ENCODE assay signal across 16 cellular contexts in genomic region chr2:158202151-158202778, GRCh38.
DNase-seq lines count a peak whose midpoint lies in the region; ATAC-seq and TF ChIP-seq lines count a peak whose summit lies in the region.
"Had no signal": no experiment of that assay in that cellular context is flagged by ENCODE, and none has a peak within 500 bp of the region (broad histone marks: within the 10 kb centered on the region; RNA-seq: fewer than 3 reads in every experiment).

No MANE protein-coding gene starts in this region.

- DNase-seq in NCI-H1092 treated with DMSO at 0.1 percent for 48 hours (lab: John Stamatoyannopoulos, UW) (peak; percentile 42), NCI-H1092 (lab: John Stamatoyannopoulos, UW) (no peak), NCI-H446 treated with DMSO at 0.1 percent for 48 hours (lab: John Stamatoyannopoulos, UW) (peak; percentile 33), chondrocyte (ENCODE audit: low spot score) (no peak), osteocyte (ENCODE audit: extremely low spot score, unreplicated experiment) (no peak), ureter (ENCODE audit: low spot score) (no peak), progenitor cell of endocrine pancreas (ENCODE audit: low spot score, unreplicated experiment) (no peak)
- DNase-seq: activated CD4-positive, alpha-beta memory T cell treated with anti-CD3 and anti-CD28 coated beads, Interleukin-2, amount 10 ng/mL, durations not matched to agents 7 days and 5 days; activated effector memory CD4-positive, alpha-beta T cell treated with anti-CD3 and anti-CD28 coated beads, Interleukin-2, amount 50 U/mL, for 16 hours; OCI-M1; stimulated activated CD4-positive, alpha-beta T cell treated with anti-CD3 and anti-CD28 coated beads, Interleukin-1b, Interleukin-23, amount 100 ng/mL, for 48 hours; upper lobe of left lung had no signal

- H3K27ac Mint-ChIP-seq in chondrocyte (ENCODE audit: unreplicated experiment): peak overlapping the region; percentile 81
- peak overlapping the region; percentile 89 for H3K27ac Mint-ChIP-seq in osteocyte (ENCODE audit: unreplicated experiment)
- no peak overlapping the region for H3K27ac Mint-ChIP-seq in progenitor cell of endocrine pancreas
- H3K27ac Mint-ChIP-seq: activated CD4-positive, alpha-beta memory T cell treated with anti-CD3 and anti-CD28 coated beads, Interleukin-2, amount 10 ng/mL, durations not matched to agents 7 days and 5 days; GM23338; T-helper 2 cell treated with Interferon-gamma antibody and Interleukin-4, amounts not matched to agents 5 μg/mL and 100 μg/mL, for 36 hours had no signal

- H3K4me1 Mint-ChIP-seq in chondrocyte (ENCODE audit: low read depth) (peaks cover 54% of the 10 kb centered on the region), osteocyte (ENCODE audit: unreplicated experiment) (peaks cover 66% of the 10 kb centered on the region), progenitor cell of endocrine pancreas (ENCODE audit: low read depth) (peaks cover 3% of the 10 kb centered on the region)
- H3K4me1 Mint-ChIP-seq: activated CD4-positive, alpha-beta memory T cell treated with anti-CD3 and anti-CD28 coated beads, Interleukin-2, amount 10 ng/mL, durations not matched to agents 7 days and 5 days had no signal

- TF ChIP-seq CTCF in chondrocyte (IDR thresholded peaks at IDR 0.05) (no peak), osteocyte (IDR thresholded peaks at IDR 0.05) (no peak), progenitor cell of endocrine pancreas (IDR thresholded peaks at IDR 0.05; ENCODE audit: unreplicated experiment) (no peak)

- no peak for ATAC-seq in GM19397 (IDR thresholded peaks at IDR 0.05; ENCODE audit: unreplicated experiment)
- ATAC-seq: GM12878, GM23338 had no signal

- H3K9me3 Mint-ChIP-seq in chondrocyte (ENCODE audit: low read depth) (no peaks in the 10 kb centered on the region), osteocyte (ENCODE audit: unreplicated experiment) (no peaks in the 10 kb centered on the region), progenitor cell of endocrine pancreas (ENCODE audit: low read depth) (no peaks in the 10 kb centered on the region)
- H3K9me3 Mint-ChIP-seq: activated CD4-positive, alpha-beta memory T cell treated with anti-CD3 and anti-CD28 coated beads, Interleukin-2, amount 10 ng/mL, durations not matched to agents 7 days and 5 days; GM23338; T-helper 2 cell treated with Interferon-gamma antibody and Interleukin-4, amounts not matched to agents 5 μg/mL and 100 μg/mL, for 36 hours had no signal

- H3K4me3 Mint-ChIP-seq in chondrocyte (ENCODE audit: unreplicated experiment) (no peak overlapping the region), osteocyte (ENCODE audit: unreplicated experiment) (peak overlapping the region; percentile 7), progenitor cell of endocrine pancreas (ENCODE audit: low read depth) (no peak overlapping the region)
- H3K4me3 Mint-ChIP-seq: activated CD4-positive, alpha-beta memory T cell treated with anti-CD3 and anti-CD28 coated beads, Interleukin-2, amount 10 ng/mL, durations not matched to agents 7 days and 5 days; GM23338; T-helper 2 cell treated with Interferon-gamma antibody and Interleukin-4, amounts not matched to agents 5 μg/mL and 100 μg/mL, for 36 hours had no signal

- H3K36me3 Mint-ChIP-seq in chondrocyte (ENCODE audit: low read depth) (no peaks in the 10 kb centered on the region), osteocyte (ENCODE audit: unreplicated experiment) (peaks cover 2% of the 10 kb centered on the region), progenitor cell of endocrine pancreas (ENCODE audit: insufficient read depth) (no peaks in the 10 kb centered on the region)

- no peaks in the 10 kb centered on the region for H3K27me3 Mint-ChIP-seq in chondrocyte (ENCODE audit: low read depth)
- H3K27me3 Mint-ChIP-seq in osteocyte (ENCODE audit: unreplicated experiment): no peaks in the 10 kb centered on the region
- peaks cover 7% of the 10 kb centered on the region for H3K27me3 Mint-ChIP-seq in progenitor cell of endocrine pancreas
- H3K27me3 Mint-ChIP-seq: activated CD4-positive, alpha-beta memory T cell treated with anti-CD3 and anti-CD28 coated beads, Interleukin-2, amount 10 ng/mL, durations not matched to agents 7 days and 5 days had no signal

Comparison
In these comparisons a context has a peak if more than half of its experiments do, and no peak if none do; other contexts are left out.
1. DNase-seq: peak in NCI-H1092 treated with DMSO at 0.1 percent for 48 hours (single experiment) and NCI-H446 treated with DMSO at 0.1 percent for 48 hours (single experiment); none in NCI-H1092 (single experiment), chondrocyte (single experiment), osteocyte (single experiment), ureter (single experiment) and progenitor cell of endocrine pancreas (single experiment).